Comparison of ENCODE assay signal across 8 cellular contexts in the genomic region with DNA sequence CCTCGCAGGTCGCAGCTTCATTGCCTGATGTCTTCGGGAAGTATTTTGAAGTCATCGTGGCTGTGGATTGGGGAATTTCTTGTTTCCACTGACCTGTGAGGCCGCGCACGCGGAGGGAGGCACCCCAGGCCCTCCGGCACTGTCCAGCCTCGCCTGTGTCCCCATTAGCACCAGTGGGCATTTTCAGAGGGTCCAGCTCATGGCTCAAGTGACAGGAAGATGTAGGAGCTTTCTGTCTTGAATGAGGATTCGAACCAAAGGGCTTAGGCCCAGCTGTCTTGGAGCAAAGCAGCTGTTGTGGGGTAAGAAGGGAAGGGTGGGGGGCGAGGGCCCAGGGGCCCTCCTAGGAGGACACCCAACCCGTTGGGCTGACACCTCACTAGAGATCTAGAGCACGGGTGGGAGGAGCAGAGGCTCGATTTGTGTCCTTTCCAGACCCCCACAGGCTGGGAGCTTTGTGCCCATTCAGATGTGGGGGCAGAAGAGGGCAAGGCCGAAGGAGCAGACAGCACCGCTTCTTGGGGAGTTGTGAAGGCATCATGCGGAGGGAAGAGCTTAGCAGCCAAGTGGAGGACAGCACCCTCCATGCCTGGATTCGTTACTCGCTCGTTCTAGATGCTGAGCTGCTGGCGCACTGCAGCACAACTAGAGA. TPM values are rescaled to one million over a fixed set of nuclear protein-coding genes. Genes with fewer than 3 reads are reported as not detected.
A peak's percentile ranks its signal among the peaks of the same experiment; 100 is the strongest.
DNase-seq lines count a peak whose midpoint lies in the region; ATAC-seq and TF ChIP-seq lines count a peak whose summit lies in the region.

No MANE protein-coding gene starts in this region.

- no peak for DNase-seq in activated CD8-positive, alpha-beta memory T cell treated with anti-CD3 and anti-CD28 coated beads, Interleukin-2, amount 10 ng/mL, durations not matched to agents 7 days and 5 days
- no peak for DNase-seq in activated CD8-positive, alpha-beta memory T cell treated with anti-CD3 and anti-CD28 coated beads, Interleukin-2, amount 50 U/mL, for 4 hours
- DNase-seq in adrenal gland (peak in 1 of 7 donors; percentile 9), left lung (no peak), NCI-H446 (lab: John Stamatoyannopoulos, UW) (no peak)
- DNase-seq in activated CD4-positive, alpha-beta T cell treated with anti-CD3 and anti-CD28 coated beads, Interleukin-2, amount 50 U/mL, for 4 hours: no peak

- no peak for ATAC-seq in activated CD8-positive, alpha-beta memory T cell treated with anti-CD3 and anti-CD28 coated beads, Interleukin-2, amount 10 ng/mL, durations not matched to agents 7 days and 5 days
- no peak for ATAC-seq in left lung
- ATAC-seq in HG03196 (IDR thresholded peaks at IDR 0.05; ENCODE audit: unreplicated experiment): no peak

- H3K4me3 ChIP-seq in adrenal gland: peak overlapping the region; percentile 13 to 92 (median 65)
- H3K4me3 ChIP-seq in left lung: peak overlapping the region; percentile 46 to 78
- H3K4me3 ChIP-seq in thymus (ENCODE audit: low read length): peak overlapping the region; percentile 78

- peaks cover 51% of the 10 kb centered on the region for H3K36me3 Mint-ChIP-seq in activated CD8-positive, alpha-beta memory T cell treated with anti-CD3 and anti-CD28 coated beads, Interleukin-2, amount 10 ng/mL, durations not matched to agents 7 days and 5 days

- H3K27ac ChIP-seq in adrenal gland: peak overlapping the region in 4 of 5 donors; percentile 45 to 95 (median 91)
- H3K27ac ChIP-seq in left lung: peak overlapping the region; percentile 75 to 85
- no peak overlapping the region for H3K27ac ChIP-seq in thymus (ENCODE audit: low read depth)

- H3K36me3 ChIP-seq in adrenal gland (replicated peaks in 1 of 2) (peaks cover 0 to 14% of the 10 kb centered on the region in 2 donors), left lung (peaks cover 0 to 43% of the 10 kb centered on the region in 2 donors), thymus (ENCODE audit: control insufficient read depth, insufficient read depth) (peaks cover 9% of the 10 kb centered on the region)

- WGBS in adrenal gland, 4 donors: 49 to 68% (median 53%) methylated on average over 12 to 22 of the region's 22 CpGs
- WGBS in thymus: 70% methylated on average over 22 of the region's 22 CpGs

- TF ChIP-seq CTCF in adrenal gland (IDR thresholded peaks at IDR 0.05): no peak
- no peak for TF ChIP-seq CTCF in left lung (IDR thresholded peaks at IDR 0.05)

- intact Hi-C loops in adrenal gland (cut with DNase I) (loop anchor here in 1 of 2 donors (10.0 kb wide), 1 partner anchor 240 kb away; the partner anchor contains the start of gene ZNF248), left lung (cut with DNase I) (loop anchor here in 1 of 2 donors (10.0 kb wide), 1 partner anchor 110 kb away; no protein-coding TSS in a partner anchor)

- peaks cover 26% of the 10 kb centered on the region for H3K4me1 Mint-ChIP-seq in activated CD8-positive, alpha-beta memory T cell treated with anti-CD3 and anti-CD28 coated beads, Interleukin-2, amount 10 ng/mL, durations not matched to agents 7 days and 5 days

- no peaks in the 10 kb centered on the region for H3K9me3 ChIP-seq in adrenal gland (replicated peaks in 1 of 3)
- peaks cover 3 to 10% of the 10 kb centered on the region in 2 donors for H3K9me3 ChIP-seq in left lung
- H3K9me3 ChIP-seq in thymus (ENCODE audit: control insufficient read depth): no peaks in the 10 kb centered on the region

- H3K27me3 ChIP-seq in adrenal gland (no peaks in the 10 kb centered on the region), left lung (no peaks in the 10 kb centered on the region), thymus (ENCODE audit: control insufficient read depth, insufficient read depth) (no peaks in the 10 kb centered on the region)

- H3K27ac Mint-ChIP-seq in activated CD8-positive, alpha-beta memory T cell treated with anti-CD3 and anti-CD28 coated beads, Interleukin-2, amount 10 ng/mL, durations not matched to agents 7 days and 5 days: peak overlapping the region; percentile 94

- peaks cover 7% of the 10 kb centered on the region for H3K9me3 Mint-ChIP-seq in activated CD8-positive, alpha-beta memory T cell treated with anti-CD3 and anti-CD28 coated beads, Interleukin-2, amount 10 ng/mL, durations not matched to agents 7 days and 5 days (ENCODE audit: low read depth)

- H3K4me1 ChIP-seq in adrenal gland (replicated peaks in 1 of 2): peaks cover 7% of the 10 kb centered on the region in 2 donors
- H3K4me1 ChIP-seq in left lung: peaks cover 5 to 10% of the 10 kb centered on the region in 2 donors
- peaks cover 6% of the 10 kb centered on the region for H3K4me1 ChIP-seq in thymus (ENCODE audit: control insufficient read depth, insufficient read depth, low read length)

- CTCF ChIA-PET in activated CD8-positive, alpha-beta memory T cell treated with anti-CD3 and anti-CD28 coated beads, Interleukin-2, amount 10 ng/mL, durations not matched to agents 7 days and 5 days (lab: Charles Lee): interaction anchor here (0.7 to 1.2 kb wide), 2 partner anchors 92 to 118 kb away, joined by 3 to 7 read pairs; no protein-coding TSS in a partner anchor

- H3K27me3 Mint-ChIP-seq in activated CD8-positive, alpha-beta memory T cell treated with anti-CD3 and anti-CD28 coated beads, Interleukin-2, amount 10 ng/mL, durations not matched to agents 7 days and 5 days: no peaks in the 10 kb centered on the region

- peak overlapping the region; percentile 87 for H3K4me3 Mint-ChIP-seq in activated CD8-positive, alpha-beta memory T cell treated with anti-CD3 and anti-CD28 coated beads, Interleukin-2, amount 10 ng/mL, durations not matched to agents 7 days and 5 days

- TF ChIP-seq POLR2A in adrenal gland (IDR thresholded peaks at IDR 0.05): no peak

RNA-seq across cellular contexts. Expression of gene ZNF37A, which starts 0.9 kb away (rescaled TPM):
- total RNA-seq in activated CD8-positive, alpha-beta memory T cell treated with anti-CD3 and anti-CD28 coated beads, Interleukin-2, amount 10 ng/mL, durations not matched to agents 7 days and 5 days: 10 to 100 TPM; 18.9 to 22.1 TPM
- total RNA-seq in adrenal gland (10 to 100 TPM in 6 of 8 donors, 1 to 10 TPM in 2; 6.5 to 20.2 (median 13.7) TPM), left lung (10 to 100 TPM; 14.8 to 16.4 TPM)
- polyA plus RNA-seq in adrenal gland (10 to 100 TPM in 2 of 3 donors, 1 to 10 TPM in 1; 6.8 to 15.2 (median 10.6) TPM), thymus (7.0 TPM)
